ENCODE assay signal across 10 cellular contexts in genomic region chr11:121829159-121829643, GRCh38.
DNase-seq lines count a peak whose midpoint lies in the region; ATAC-seq, FAIRE-seq and TF ChIP-seq lines count a peak whose summit lies in the region.
"Had no signal": no experiment of that assay in that cellular context is flagged by ENCODE, and none has a peak within 500 bp of the region (broad histone marks: within the 10 kb centered on the region; RNA-seq: fewer than 3 reads in every experiment).

No MANE protein-coding gene starts in this region.

- no peaks in the 10 kb centered on the region for H3K79me2 ChIP-seq in OCI-LY7 (ENCODE audit: insufficient read depth, low read depth, low read length)

- intact Hi-C loops in MCF 10A (cut with micrococcal nuclease) (loop anchor here (5.0 kb wide), 2 partner anchors 63 to 268 kb away; no protein-coding TSS in a partner anchor), lower leg skin (cut with DNase I; ENCODE audit: low total_unique reads) (no loop called here), OCI-LY7 (cut with micrococcal nuclease; ENCODE audit: unreplicated experiment) (no loop called here)

- H3K4me3 ChIP-seq in lower leg skin (ENCODE audit: low read depth, poor library complexity, severe bottlenecking), result no peak overlapping the region
- no peak overlapping the region for H3K4me3 ChIP-seq in OCI-LY7 (ENCODE audit: low read depth, low read length, poor library complexity, severe bottlenecking)

- no peak for TF ChIP-seq CTCF in MCF 10A (IDR thresholded peaks at IDR 0.05; ENCODE audit: unreplicated experiment)
- TF ChIP-seq CTCF in lower leg skin (IDR thresholded peaks at IDR 0.05), result no peak
- TF ChIP-seq CTCF in OCI-LY7 (conservative IDR thresholded peaks at IDR 0.05; ENCODE audit: low read length), result no peak

- H3K27ac ChIP-seq in OCI-LY7 (ENCODE audit: low read depth, low read length, poor library complexity, severe bottlenecking), result no peak overlapping the region
- H3K27ac ChIP-seq: KMS-11 had no signal

- H3K27ac Mint-ChIP-seq in MCF 10A (ENCODE audit: low read depth, unreplicated experiment), result peak overlapping the region; percentile 71
- H3K27ac Mint-ChIP-seq: dendritic cell treated with granulocyte-macrophage colony-stimulating factor and Interleukin-4, amounts not matched to agents 40 ng/mL and 50 ng/mL, for 4 days had no signal

- H3K9me3 ChIP-seq in OCI-LY7 (ENCODE audit: low read length), result peaks cover 13% of the 10 kb centered on the region

- no peaks in the 10 kb centered on the region for H3K9me2 ChIP-seq in OCI-LY7 (ENCODE audit: insufficient read depth, low read length)

- no peak overlapping the region for H3K4me2 ChIP-seq in OCI-LY7 (ENCODE audit: low read length)
- H3K4me2 ChIP-seq: KMS-11 had no signal

- WGBS in lower leg skin, 2 donors, result 27 to 28% methylated on average over 2 of the region's 2 CpGs

- ATAC-seq in HG03095 (IDR thresholded peaks at IDR 0.05; ENCODE audit: unreplicated experiment), result no peak

- peaks cover 13% of the 10 kb centered on the region for H3K4me1 Mint-ChIP-seq in MCF 10A (ENCODE audit: insufficient read depth, unreplicated experiment)

- H3K9me3 Mint-ChIP-seq in MCF 10A (ENCODE audit: unreplicated experiment), result peaks cover 13% of the 10 kb centered on the region

- BruUV-seq in MCF 10A (replicated peaks; lab: Mats Ljungman, UMichigan), result no TSS peak
- no TSS peak for BruUV-seq in OCI-LY7 (replicated peaks; lab: Mats Ljungman, UMichigan)

- no peaks in the 10 kb centered on the region for H4K20me1 ChIP-seq in OCI-LY7 (ENCODE audit: insufficient read depth, low read length)

- CTCF ChIA-PET in MCF 10A (lab: Yijun Ruan, JAX), result interaction anchor here (0.6 to 1.2 kb wide), 4 partner anchors 168 to 635 kb away, joined by 3 to 5 read pairs (median 4); no protein-coding TSS in a partner anchor
- CTCF ChIA-PET in OCI-LY7 (lab: Charles Lee; ENCODE audit: unreplicated experiment), result no interaction called here

- peak overlapping the region; percentile 41 for H3K4me3 Mint-ChIP-seq in MCF 10A (ENCODE audit: unreplicated experiment)
- H3K4me3 Mint-ChIP-seq: dendritic cell treated with granulocyte-macrophage colony-stimulating factor and Interleukin-4, amounts not matched to agents 40 ng/mL and 50 ng/mL, for 4 days had no signal

- no peak overlapping the region for H2AFZ ChIP-seq in OCI-LY7 (ENCODE audit: low read length)

- H3K36me3 Mint-ChIP-seq in MCF 10A (ENCODE audit: insufficient read depth, unreplicated experiment), result peaks cover 5% of the 10 kb centered on the region

- POLR2A ChIA-PET in MCF 10A (lab: Yijun Ruan, JAX) (interaction anchor here (0.9 kb wide), 1 partner anchor 8 kb away, joined by 4 read pairs; no protein-coding TSS in a partner anchor), OCI-LY7 (lab: Charles Lee) (interaction anchor here (0.7 kb wide), 1 partner anchor 26 kb away, joined by 3 read pairs; no protein-coding TSS in a partner anchor)

- H3K27me3 Mint-ChIP-seq in MCF 10A (ENCODE audit: insufficient read depth, unreplicated experiment), result no peaks in the 10 kb centered on the region

- DNase-seq in A172 (ENCODE audit: low spot score), result peak; percentile 61
- peak; percentile 60 for DNase-seq in HTR-8/SVneo (ENCODE audit: insufficient read length, low spot score)
- DNase-seq in MCF 10A (ENCODE audit: unreplicated experiment), result peak; percentile 74
- DNase-seq in lower leg skin (ENCODE audit: low spot score in 2 of 2), result peak; percentile 31 to 84
- DNase-seq in DMS153 (lab: John Stamatoyannopoulos, UW), result no peak
- DNase-seq in OCI-LY7 (ENCODE audit: low spot score), result no peak
- no peak for DNase-seq in AML-193 (lab: John Stamatoyannopoulos, UW)

- H3K36me3 ChIP-seq in OCI-LY7 (ENCODE audit: insufficient read depth, low read length), result no peaks in the 10 kb centered on the region

- FAIRE-seq in HTR-8/SVneo (lab: Jason Lieb, UNC), result peak; percentile 95

- no peaks in the 10 kb centered on the region for H3K4me1 ChIP-seq in OCI-LY7 (ENCODE audit: insufficient read depth, low read length, poor library complexity, severe bottlenecking)

- TF ChIP-seq POLR2A in lower leg skin (IDR thresholded peaks at IDR 0.05), result no peak

Comparison
In these comparisons a context has a peak if more than half of its experiments do, and no peak if none do; other contexts are left out.
1. DNase-seq: peak in A172 (single experiment), HTR-8/SVneo (single experiment), MCF 10A (single experiment) and lower leg skin (2 of 2); none in DMS153 (single experiment), OCI-LY7 (single experiment) and AML-193 (0 of 2).